ENCODE assay signal across 8 cellular contexts in genomic region chr1:11272842-11273594, GRCh38.
A peak's percentile ranks its signal among the peaks of the same experiment; 100 is the strongest.
DNase-seq lines count a peak whose midpoint lies in the region; ATAC-seq lines count a peak whose summit lies in the region.

UBIAD1 (plus strand) TSS chr1:11273198; CDS start chr1:11273532, 334 bp downstream.

- DNase-seq in AG08396 (ENCODE audit: low spot score) = peak; percentile 97
- peak; percentile 71 for DNase-seq in NCI-H2227 treated with DMSO at 0.1 percent for 48 hours (lab: John Stamatoyannopoulos, UW)
- peak; percentile 83 to 89 (median 86) for DNase-seq in activated CD4-positive, CD25-positive, alpha-beta regulatory T cell (lab: John Stamatoyannopoulos, UW)
- DNase-seq in caudate nucleus (lab: John Stamatoyannopoulos, UW) = peak in 60 of 61 donors; percentile 52 to 96 (median 85)
- DNase-seq in islet precursor cell = peak; percentile 94
- peak; percentile 89 for DNase-seq in stimulated activated CD4-positive, alpha-beta T cell treated with anti-CD3 and anti-CD28 coated beads, Interleukin-12 subunit alpha, Interleukin-12 subunit beta, amount 100 ng/mL, for 4 hours

- H3K27ac ChIP-seq in caudate nucleus (ENCODE audit: low read depth, low read length) = peak within 1 kb of the TSS; percentile 90

- ATAC-seq in GM18873 (IDR thresholded peaks at IDR 0.05; ENCODE audit: low FRiP score, unreplicated experiment) (peak; percentile 60), HG03108 (IDR thresholded peaks at IDR 0.05; ENCODE audit: unreplicated experiment) (peak; percentile 82)

Comparison
In these comparisons a context has a peak if more than half of its experiments do, and no peak if none do; other contexts are left out.
1. Peak in every context shown above with its lines: DNase-seq, ATAC-seq and H3K27ac ChIP-seq.